8 cellular contexts compared by ENCODE assay signal in the genomic region with DNA sequence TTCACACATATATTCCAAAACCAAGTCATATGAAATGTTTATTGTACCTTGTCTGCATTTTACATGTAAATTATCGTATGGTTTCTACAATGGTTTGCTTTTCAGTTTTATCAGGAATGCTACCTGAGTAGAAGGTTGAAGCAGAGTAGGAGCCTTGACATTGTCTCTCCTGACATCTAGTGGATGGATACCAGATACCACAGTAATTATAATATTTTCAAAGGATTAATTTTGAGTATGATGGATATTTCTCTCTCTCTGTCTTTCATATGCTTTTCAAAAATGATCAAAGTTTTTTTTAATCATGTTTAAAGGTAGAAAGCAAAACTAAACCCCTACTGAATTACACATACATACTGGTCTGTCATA.
DNase-seq lines count a peak whose midpoint lies in the region; ATAC-seq and TF ChIP-seq lines count a peak whose summit lies in the region.

No MANE protein-coding gene starts in this region.

- DNase-seq in HuH-7 (ENCODE audit: low spot score): peak; percentile 24
- no peak for DNase-seq in left lobe of liver (ENCODE audit: low spot score)
- no peak for DNase-seq in HuH-7.5 (ENCODE audit: low spot score)
- no peak for DNase-seq in activated CD4-positive, alpha-beta T cell treated with anti-CD3 and anti-CD28 coated beads for 4 hours
- no peak for DNase-seq in stimulated activated CD4-positive, alpha-beta T cell treated with anti-CD3 and anti-CD28 coated beads, Interleukin-4, amount 100 ng/mL, for 4 hours

- no peaks in the 10 kb centered on the region for H3K79me2 ChIP-seq in DOHH2 (ENCODE audit: control insufficient read depth, low read length)

- H3K4me1 ChIP-seq in DOHH2 (ENCODE audit: control insufficient read depth, low read length): no peaks in the 10 kb centered on the region

- no peaks in the 10 kb centered on the region for H3K9me2 ChIP-seq in DOHH2 (replicated peaks; ENCODE audit: control insufficient read depth, low read length)

- no peak overlapping the region for H3K27ac ChIP-seq in DOHH2 (ENCODE audit: low read depth, low read length)
- no peak overlapping the region for H3K27ac ChIP-seq in VCaP

- TF ChIP-seq CTCF in DOHH2 (IDR thresholded peaks at IDR 0.05; ENCODE audit: low read depth, low read length, poor library complexity, severe bottlenecking) (peak; percentile 47), VCaP (conservative IDR thresholded peaks at IDR 0.05) (peak; percentile 56)

- no peak overlapping the region for H3K4me3 ChIP-seq in DOHH2 (ENCODE audit: low read length)

- no peaks in the 10 kb centered on the region for H3F3A ChIP-seq in DOHH2 (ENCODE audit: control insufficient read depth, insufficient read depth)

- no peaks in the 10 kb centered on the region for H4K20me1 ChIP-seq in DOHH2 (ENCODE audit: control insufficient read depth, insufficient read depth, low read depth, low read length)

- H3K9me3 ChIP-seq in DOHH2 (ENCODE audit: control insufficient read depth, insufficient read depth, low read length): no peaks in the 10 kb centered on the region

- peak; percentile 71 for ATAC-seq in GM19468 (IDR thresholded peaks at IDR 0.05; ENCODE audit: extremely low read depth, unreplicated experiment)
- ATAC-seq in left lobe of liver: peak; percentile 92

- H3K4me2 ChIP-seq in DOHH2 (ENCODE audit: low read length): no peak overlapping the region

- H3K36me3 ChIP-seq in DOHH2 (ENCODE audit: control insufficient read depth, low read length): no peaks in the 10 kb centered on the region

- no peaks in the 10 kb centered on the region for H3K27me3 ChIP-seq in DOHH2 (ENCODE audit: control insufficient read depth, low read length)
